In the genomic region with DNA sequence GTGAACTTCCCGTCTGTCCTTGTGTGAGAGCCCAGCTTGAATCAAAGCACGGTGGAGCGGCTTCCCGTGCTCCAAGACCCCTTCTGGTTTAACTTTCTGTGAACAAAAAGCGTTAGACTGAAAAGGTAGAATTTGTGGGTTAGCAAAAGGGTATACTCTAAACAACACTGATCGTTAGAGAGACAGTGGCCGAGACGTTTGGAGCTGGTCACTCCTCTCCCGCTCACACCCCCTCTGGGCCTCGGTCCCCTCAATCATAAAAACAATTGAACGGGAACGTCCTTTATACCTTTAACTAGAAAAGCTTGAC, we compare ENCODE assay signal across 8 cellular contexts. TPM values are rescaled to one million over a fixed set of nuclear protein-coding genes. Genes with fewer than 3 reads are reported as not detected.
A peak's percentile ranks its signal among the peaks of the same experiment; 100 is the strongest.
DNase-seq lines count a peak whose midpoint lies in the region; ATAC-seq, FAIRE-seq and TF ChIP-seq lines count a peak whose summit lies in the region.

No MANE protein-coding gene starts in this region.

- H3K27ac ChIP-seq in heart right ventricle = peak overlapping the region; percentile 43 to 94 (median 87)
- peak overlapping the region; percentile 27 to 65 for H3K27ac ChIP-seq in small intestine (ENCODE audit: low read depth in 1 of 2, low read length in 1 of 2)

- intact Hi-C loops in heart right ventricle (cut with DNase I) = loop anchor here in 1 of 10 donors (10.0 kb wide), 1 partner anchor 852 kb away; no protein-coding TSS in a partner anchor

- H3K27me3 ChIP-seq in H7 (ENCODE audit: control insufficient read depth, insufficient read depth, low read length) = no peaks in the 10 kb centered on the region
- H3K27me3 ChIP-seq in heart right ventricle = no peaks in the 10 kb centered on the region
- H3K27me3 ChIP-seq in small intestine (ENCODE audit: control insufficient read depth in 2 of 2, insufficient read depth in 2 of 2, low read length in 2 of 2) = no peaks in the 10 kb centered on the region

- DNase-seq in H7 (no peak), heart right ventricle (no peak), small intestine (no peak), NCI-H2081 treated with DMSO at 0.1 percent for 48 hours (lab: John Stamatoyannopoulos, UW) (no peak), COLO668 (lab: John Stamatoyannopoulos, UW; ENCODE audit: unreplicated experiment) (no peak)

- H3K9me3 ChIP-seq in heart right ventricle (no peaks in the 10 kb centered on the region), small intestine (ENCODE audit: control insufficient read depth, low read depth) (no peaks in the 10 kb centered on the region)

- H3K4me1 ChIP-seq in heart right ventricle (peaks cover 0 to 17% (median 14%) of the 10 kb centered on the region in 9 donors), small intestine (ENCODE audit: control insufficient read depth in 2 of 2, insufficient read depth in 1 of 2, low read depth in 1 of 2, low read length in 1 of 2) (peaks cover 0 to 6% of the 10 kb centered on the region in 2 donors)

- peak; percentile 2 to 18 (median 8) for ATAC-seq in heart right ventricle
- no peak for ATAC-seq in HG02970 (IDR thresholded peaks at IDR 0.05; ENCODE audit: low FRiP score, unreplicated experiment)
- ATAC-seq in HG02610 (IDR thresholded peaks at IDR 0.05; ENCODE audit: unreplicated experiment) = no peak

- FAIRE-seq in small intestine (lab: Jason Lieb, UNC) = no peak

- H3K4me3 ChIP-seq in H7 (ENCODE audit: insufficient read depth, low read depth, low read length) (peak overlapping the region; percentile 84), WI38 (ENCODE audit: low read depth, low read length) (peak overlapping the region; percentile 83), heart right ventricle (peak overlapping the region; percentile 76 to 99 (median 96)), small intestine (ENCODE audit: low read depth in 1 of 2, low read length in 2 of 2) (peak overlapping the region; percentile 41 to 72)

- H3K36me3 ChIP-seq in H7 (replicated peaks; ENCODE audit: control insufficient read depth, insufficient read depth, low read length) (peaks cover 9% of the 10 kb centered on the region), heart right ventricle (peaks cover 0 to 61% (median 23%) of the 10 kb centered on the region in 9 donors), small intestine (ENCODE audit: control insufficient read depth in 2 of 2, insufficient read depth in 2 of 2, low read length in 2 of 2) (peaks cover 0 to 3% of the 10 kb centered on the region in 2 donors)

- WGBS in heart right ventricle, 2 donors = 0 to 1% methylated on average over 12 of the region's 12 CpGs
- 1% methylated on average over 12 of the region's 12 CpGs for WGBS in small intestine, 3 donors

- TF ChIP-seq CTCF in WI38 (IDR thresholded peaks at IDR 0.05; ENCODE audit: low read depth, low read length) (no peak), heart right ventricle (IDR thresholded peaks at IDR 0.05) (no peak)

RNA-seq across cellular contexts. Expression of a gene that starts 0.5 kb away (rescaled TPM):
- 20.5 and 24.4 TPM in 2 replicates for total RNA-seq in H7 (2014; rRNA removed; shearing (Covaris generic))
- 10 to 100 TPM in 9 of 10 donors, 1 to 10 TPM in 1; 7.1 to 14.7 (median 11.3) TPM for total RNA-seq in heart right ventricle
- polyA plus RNA-seq in heart right ventricle = 10 to 100 TPM; 14.8 to 28.2 TPM
- 10 to 100 TPM; 17.5 to 21.5 (median 18.6) TPM for polyA plus RNA-seq in small intestine

RNA-seq across cellular contexts. Expression of a gene that starts 36.7 kb away (rescaled TPM):
- 13.3 and 17.3 TPM in 2 replicates for total RNA-seq in H7 (2014; rRNA removed; shearing (Covaris generic))
- 10 to 100 TPM in 1 of 10 donors, 1 to 10 TPM in 9; 1.7 to 11.6 (median 3.7) TPM for total RNA-seq in heart right ventricle
- polyA plus RNA-seq in heart right ventricle = 1 to 10 TPM; 2.0 to 5.8 TPM
- polyA plus RNA-seq in small intestine = 1 to 10 TPM in 2 of 3 donors, under 1 TPM in 1; 0.89 to 8.8 (median 4.1) TPM

RNA-seq across cellular contexts. Expression of a gene that starts 40.4 kb away (rescaled TPM):
- total RNA-seq in H7 (2014; rRNA removed; shearing (Covaris generic)) = not detected in 2 replicates
- total RNA-seq in heart right ventricle = not detected
- polyA plus RNA-seq in heart right ventricle (under 1 TPM; 0.03 to 0.29 TPM), small intestine (under 1 TPM in 1 of 3 donors, not detected in 2; 0.09 TPM)

Comparison
In these comparisons a context has a peak if more than half of its experiments do, and no peak if none do; other contexts are left out.
1. ATAC-seq: peak in heart right ventricle (8 of 8); none in HG02970 (single experiment) and HG02610 (single experiment).
2. Peak in every context shown above with its lines, with median percentiles within 50 percentile points of each other: H3K4me3 ChIP-seq.